In genomic region chr5:180785151-180785781, GRCh38 we compare ENCODE assay signal across 8 cellular contexts. TPM values are rescaled to one million over a fixed set of nuclear protein-coding genes. Genes with fewer than 3 reads are reported as not detected.
A peak's percentile ranks its signal among the peaks of the same experiment; 100 is the strongest.
DNase-seq lines count a peak whose midpoint lies in the region; ATAC-seq, FAIRE-seq and TF ChIP-seq lines count a peak whose summit lies in the region.

No MANE protein-coding gene starts in this region.

- H3K27me3 Mint-ChIP-seq in activated T-helper 2 cell treated with anti-CD3 and anti-CD28 coated beads, Interferon-gamma antibody, Interleukin-2, Interleukin-4, amounts not matched to agents 10 μg/mL and 5 μg/mL and 100 μg/mL, durations not matched to agents 14 hours and 24 hours and 36 hours (ENCODE audit: low read depth): no peaks in the 10 kb centered on the region

- BruUV-seq in HepG2 (replicated peaks; lab: Mats Ljungman, UMichigan): no TSS peak

- H3K4me1 ChIP-seq in colonic mucosa (no peaks in the 10 kb centered on the region), HepG2 (ENCODE audit: insufficient read depth, low read length) (peaks cover 12% of the 10 kb centered on the region), thoracic aorta (ENCODE audit: control insufficient read depth in 1 of 2, low read depth in 2 of 2) (peaks cover 26 to 37% of the 10 kb centered on the region in 2 donors), small intestine (ENCODE audit: control insufficient read depth in 2 of 2, insufficient read depth in 1 of 2, low read depth in 1 of 2, low read length in 1 of 2) (no peaks in the 10 kb centered on the region)

- no peak overlapping the region for H3K4me3 Mint-ChIP-seq in activated T-helper 2 cell treated with anti-CD3 and anti-CD28 coated beads, Interferon-gamma antibody, Interleukin-2, Interleukin-4, amounts not matched to agents 10 μg/mL and 5 μg/mL and 100 μg/mL, durations not matched to agents 14 hours and 24 hours and 36 hours (ENCODE audit: low read depth)

- H4K20me1 ChIP-seq in HepG2 (ENCODE audit: insufficient read depth, low read length): no peaks in the 10 kb centered on the region

- H3K4me1 Mint-ChIP-seq in activated T-helper 2 cell treated with anti-CD3 and anti-CD28 coated beads, Interferon-gamma antibody, Interleukin-2, Interleukin-4, amounts not matched to agents 10 μg/mL and 5 μg/mL and 100 μg/mL, durations not matched to agents 14 hours and 24 hours and 36 hours (ENCODE audit: low read depth): peaks cover 3% of the 10 kb centered on the region

- H3K9ac ChIP-seq in colonic mucosa (ENCODE audit: low read depth in 2 of 2, low read length in 2 of 2) (peak overlapping the region in 1 of 2 donors; percentile 44), HepG2 (ENCODE audit: insufficient read depth, low read depth, low read length) (no peak overlapping the region; the same call in 1 of the 2 replicates)

- FAIRE-seq in HepG2 (lab: Jason Lieb, UNC) (no peak), small intestine (lab: Jason Lieb, UNC) (no peak)

- in situ Hi-C loops in HepG2 (cut with HindIII; ENCODE audit: extremely low pct_ligation_motif_present, low pct_unique_long_range_greater_than_20kb): loop anchor here (10.0 kb wide), 1 partner anchor 370 kb away; no protein-coding TSS in a partner anchor

- H3K36me3 Mint-ChIP-seq in activated T-helper 2 cell treated with anti-CD3 and anti-CD28 coated beads, Interferon-gamma antibody, Interleukin-2, Interleukin-4, amounts not matched to agents 10 μg/mL and 5 μg/mL and 100 μg/mL, durations not matched to agents 14 hours and 24 hours and 36 hours (ENCODE audit: low read depth): peaks cover 19% of the 10 kb centered on the region

- POLR2A ChIA-PET in HepG2 (lab: Yijun Ruan, JAX): interaction anchor here (1.4 to 2.0 kb wide), 2 partner anchors 23 to 25 kb away, joined by 5 to 8 read pairs; no protein-coding TSS in a partner anchor

- CTCF ChIA-PET in HepG2 (lab: Yijun Ruan, JAX; ENCODE audit: low intra/inter-chr PET ratio, low total read pairs): interaction anchor here (0.8 to 1.8 kb wide), 3 partner anchors 14 to 84 kb away, joined by 3 to 8 read pairs (median 5); no protein-coding TSS in a partner anchor

- no peak for TF ChIP-seq EP300 in HepG2 (IDR thresholded peaks at IDR 0.05; ENCODE audit: low read depth in 2 of 2, low read length in 2 of 2)
- no peak for TF ChIP-seq EP300 in HepG2 (CRISPR knock-in tag; IDR thresholded peaks at IDR 0.05; ENCODE audit: borderline replicate concordance)

- no peaks in the 10 kb centered on the region for H3K79me2 ChIP-seq in HepG2 (ENCODE audit: insufficient read depth, low read length)

- no peaks in the 10 kb centered on the region for H3K27me3 ChIP-seq in MG63
- H3K27me3 ChIP-seq in colonic mucosa: no peaks in the 10 kb centered on the region
- H3K27me3 ChIP-seq in HepG2 (ENCODE audit: control insufficient read depth in 1 of 2, insufficient read depth in 2 of 2, low read length in 2 of 2): peaks cover 0 to 5% of the 10 kb centered on the region in 2 experiments; a peak in 1 of 5 replicates
- no peaks in the 10 kb centered on the region for H3K27me3 ChIP-seq in thoracic aorta (replicated peaks; ENCODE audit: insufficient read depth)
- H3K27me3 ChIP-seq in small intestine (ENCODE audit: control insufficient read depth in 2 of 2, insufficient read depth in 2 of 2, low read length in 2 of 2): no peaks in the 10 kb centered on the region

- DNase-seq in MG63: peak; percentile 34
- peak; percentile 21 for DNase-seq in colonic mucosa
- peak; percentile 51 for DNase-seq in HepG2 (ENCODE audit: low spot score)
- no peak for DNase-seq in thoracic aorta (ENCODE audit: low spot score)
- no peak for DNase-seq in germinal center (ENCODE audit: low spot score)
- no peak for DNase-seq in small intestine
- no peak for DNase-seq in activated T-helper 2 cell treated with anti-CD3 and anti-CD28 coated beads, Interferon-gamma antibody, Interleukin-2, Interleukin-4, amounts not matched to agents 10 μg/mL and 5 μg/mL and 100 μg/mL, durations not matched to agents 14 hours and 24 hours and 36 hours (ENCODE audit: low spot score)

- peak overlapping the region; percentile 48 for H3K27ac ChIP-seq in colonic mucosa
- H3K27ac ChIP-seq in HepG2 (ENCODE audit: extremely low read length, insufficient read depth, low read length): no peak overlapping the region
- peak overlapping the region; percentile 80 to 89 for H3K27ac ChIP-seq in thoracic aorta
- peak overlapping the region in 1 of 2 donors; percentile 59 for H3K27ac ChIP-seq in small intestine (ENCODE audit: low read depth in 1 of 2, low read length in 1 of 2)

- no peak overlapping the region for H2AFZ ChIP-seq in HepG2 (ENCODE audit: low read length)

- no peak overlapping the region for H3K4me3 ChIP-seq in MG63
- H3K4me3 ChIP-seq in colonic mucosa: no peak overlapping the region
- H3K4me3 ChIP-seq in HepG2 (replicated peaks in 1 of 3; ENCODE audit: insufficient read depth in 1 of 3, low read depth in 2 of 3, low read length in 3 of 3): no peak overlapping the region
- H3K4me3 ChIP-seq in thoracic aorta: peak overlapping the region; percentile 46
- H3K4me3 ChIP-seq in small intestine (ENCODE audit: low read depth in 1 of 2, low read length in 2 of 2): no peak overlapping the region

- WGBS in HepG2 (ENCODE audit: low lambda C conversion rate): 44% methylated on average over 9 of the region's 14 CpGs
- WGBS in small intestine, 3 donors: 65 to 82% (median 80%) methylated on average over 14 of the region's 14 CpGs

- peak; percentile 22; the same call in 2 of the 3 replicates for ATAC-seq in HepG2
- peak; percentile 47 for ATAC-seq in thoracic aorta (ENCODE audit: insufficient number of reproducible peaks, low FRiP score, low read depth)
- ATAC-seq in HG02973 (IDR thresholded peaks at IDR 0.05; ENCODE audit: unreplicated experiment): no peak

- TF ChIP-seq CTCF in colonic mucosa (IDR thresholded peaks at IDR 0.05) (no peak), HepG2 (CRISPR knock-in tag; IDR thresholded peaks at IDR 0.05) (no peak), thoracic aorta (IDR thresholded peaks at IDR 0.05) (no peak)

- H3K36me3 ChIP-seq in MG63: peaks cover 26% of the 10 kb centered on the region
- no peaks in the 10 kb centered on the region for H3K36me3 ChIP-seq in colonic mucosa
- H3K36me3 ChIP-seq in HepG2 (replicated peaks in 1 of 2; ENCODE audit: control insufficient read depth in 1 of 2, insufficient read depth in 2 of 2, low read length in 2 of 2): peaks cover 4 to 7% of the 10 kb centered on the region in 2 experiments; a peak in 2 of 5 replicates
- H3K36me3 ChIP-seq in thoracic aorta: peaks cover 17% of the 10 kb centered on the region
- peaks cover 0 to 2% of the 10 kb centered on the region in 2 donors for H3K36me3 ChIP-seq in small intestine (ENCODE audit: control insufficient read depth in 2 of 2, insufficient read depth in 2 of 2, low read length in 2 of 2)

- H3K9me3 Mint-ChIP-seq in activated T-helper 2 cell treated with anti-CD3 and anti-CD28 coated beads, Interferon-gamma antibody, Interleukin-2, Interleukin-4, amounts not matched to agents 10 μg/mL and 5 μg/mL and 100 μg/mL, durations not matched to agents 14 hours and 24 hours and 36 hours: no peaks in the 10 kb centered on the region

- no peak for TF ChIP-seq POLR2A in HepG2 (IDR thresholded peaks at IDR 0.05; ENCODE audit: insufficient read depth in 1 of 2, low read depth in 2 of 2, low read length in 2 of 2)

- H3K9me3 ChIP-seq in MG63 (no peaks in the 10 kb centered on the region), colonic mucosa (no peaks in the 10 kb centered on the region), HepG2 (ENCODE audit: low read length) (no peaks in the 10 kb centered on the region), thoracic aorta (no peaks in the 10 kb centered on the region), small intestine (ENCODE audit: control insufficient read depth, low read depth) (no peaks in the 10 kb centered on the region)

- H3K4me2 ChIP-seq in HepG2 (ENCODE audit: low read depth, low read length): peak overlapping the region; percentile 44

- no peak for TF ChIP-seq RAD21 in HepG2 (CRISPR knock-in tag; IDR thresholded peaks at IDR 0.05)

- intact Hi-C loops in colonic mucosa (cut with DNase I): loop anchor here (10.0 kb wide), 1 partner anchor 380 kb away; no protein-coding TSS in a partner anchor
- intact Hi-C loops in HepG2 (cut with micrococcal nuclease; ENCODE audit: unreplicated experiment): loop anchor here (2.0 kb wide), 2 partner anchors 14 to 374 kb away; no protein-coding TSS in a partner anchor
- intact Hi-C loops in activated T-helper 2 cell treated with anti-CD3 and anti-CD28 coated beads, Interferon-gamma antibody, Interleukin-2, Interleukin-4, amounts not matched to agents 10 μg/mL and 5 μg/mL and 100 μg/mL, durations not matched to agents 14 hours and 24 hours and 36 hours (cut with micrococcal nuclease): no loop called here

- H3K27ac Mint-ChIP-seq in activated T-helper 2 cell treated with anti-CD3 and anti-CD28 coated beads, Interferon-gamma antibody, Interleukin-2, Interleukin-4, amounts not matched to agents 10 μg/mL and 5 μg/mL and 100 μg/mL, durations not matched to agents 14 hours and 24 hours and 36 hours: no peak overlapping the region

RNA-seq across cellular contexts. Expression of gene MGAT1, which starts 17.3 kb away (rescaled TPM):
- 186 and 189 TPM in 2 replicates for total RNA-seq in MG63 (2014; rRNA removed; shearing (Covaris generic); ENCODE audit: low replicate concordance)
- total RNA-seq in colonic mucosa (100 to 1,000 TPM; 101 to 115 TPM), HepG2 (2016; rRNA removed; fragmentation: Illumina TruSeq; extraction: Trizol) (26.7 and 50.1 TPM in 2 replicates), thoracic aorta (100 to 1,000 TPM; 226 to 244 TPM)
- 15.0 and 17.0 TPM in 2 replicates for total RNA-seq in HepG2 (2016; cell fraction: cytosol; rRNA removed; fragmentation: Illumina TruSeq; extraction: Trizol; ENCODE audit: low read depth)
- 27.7 and 47.8 TPM in 2 replicates for total RNA-seq in HepG2 (2016; cell fraction: insoluble cytoplasmic fraction; rRNA removed; fragmentation: Illumina TruSeq; extraction: Trizol)
- total RNA-seq in HepG2 (2016; cell fraction: membrane; rRNA removed; fragmentation: Illumina TruSeq; extraction: Trizol): 38.7 and 40.9 TPM in 2 replicates
- total RNA-seq in HepG2 (2016; cell fraction: nucleus; rRNA removed; fragmentation: Illumina TruSeq; extraction: Trizol): 41.7 and 45.5 TPM in 2 replicates
- polyA plus RNA-seq in HepG2 (2011; rRNA removed) (55.3 and 72.5 TPM in 2 replicates), small intestine (100 to 1,000 TPM in 1 of 3 donors, 10 to 100 TPM in 2; 52.3 to 125 (median 65.9) TPM)
- 68.1 and 77.1 TPM in 2 replicates for polyA plus RNA-seq in HepG2 (2011; cell fraction: cytosol; rRNA removed)
- polyA plus RNA-seq in HepG2 (2011; cell fraction: nucleus; rRNA removed): 95.1 and 98.8 TPM in 2 replicates
- 54.8 and 70.3 TPM in 2 replicates for polyA plus RNA-seq in HepG2 (2012)
- 24.2 and 28.9 TPM in 2 replicates for polyA plus RNA-seq in HepG2 (2016; cell fraction: cytosol; fragmentation: Illumina TruSeq; extraction: Trizol; ENCODE audit: low read depth)
- 31.3 and 35.5 TPM in 2 replicates for polyA plus RNA-seq in HepG2 (2016; cell fraction: insoluble cytoplasmic fraction; fragmentation: Illumina TruSeq; extraction: Trizol; ENCODE audit: low read depth)
- 36.5 and 42.6 TPM in 2 replicates for polyA plus RNA-seq in HepG2 (2016; cell fraction: membrane; fragmentation: Illumina TruSeq; extraction: Trizol; ENCODE audit: low read depth)
- 88.1 and 90.9 TPM in 2 replicates for polyA plus RNA-seq in HepG2 (2016; cell fraction: nucleus; fragmentation: Illumina TruSeq; extraction: Trizol; ENCODE audit: insufficient read depth, low read depth)
- polyA minus RNA-seq in HepG2 (2011; rRNA and poly(A)+ RNA removed; ENCODE audit: low replicate concordance): 47.5 and 138 TPM in 2 replicates
- polyA minus RNA-seq in HepG2 (2011; cell fraction: cytosol; rRNA and poly(A)+ RNA removed): 68.3 and 69.5 TPM in 2 replicates
- polyA minus RNA-seq in HepG2 (2011; cell fraction: nucleus; rRNA and poly(A)+ RNA removed): 44.8 and 54.2 TPM in 2 replicates
- total RNA-seq in activated T-helper 2 cell treated with anti-CD3 and anti-CD28 coated beads, Interferon-gamma antibody, Interleukin-2, Interleukin-4, amounts not matched to agents 10 μg/mL and 5 μg/mL and 100 μg/mL, durations not matched to agents 14 hours and 24 hours and 36 hours: 122 TPM in 2 replicates

RNA-seq across cellular contexts. Expression of gene OR2Y1, which starts 45.4 kb away (rescaled TPM):
- total RNA-seq in MG63 (2014; rRNA removed; shearing (Covaris generic); ENCODE audit: low replicate concordance): not detected in 2 replicates
- total RNA-seq in colonic mucosa (not detected), HepG2 (2016; rRNA removed; fragmentation: Illumina TruSeq; extraction: Trizol) (not detected in 2 replicates), thoracic aorta (not detected)
- total RNA-seq in HepG2 (2016; cell fraction: cytosol; rRNA removed; fragmentation: Illumina TruSeq; extraction: Trizol; ENCODE audit: low read depth): not detected in 2 replicates
- not detected in 2 replicates for total RNA-seq in HepG2 (2016; cell fraction: insoluble cytoplasmic fraction; rRNA removed; fragmentation: Illumina TruSeq; extraction: Trizol)
- total RNA-seq in HepG2 (2016; cell fraction: membrane; rRNA removed; fragmentation: Illumina TruSeq; extraction: Trizol): not detected in 2 replicates
- not detected in 2 replicates for total RNA-seq in HepG2 (2016; cell fraction: nucleus; rRNA removed; fragmentation: Illumina TruSeq; extraction: Trizol)
- polyA plus RNA-seq in HepG2 (2011; rRNA removed) (not detected in 2 replicates), small intestine (not detected)
- not detected in 2 replicates for polyA plus RNA-seq in HepG2 (2011; cell fraction: cytosol; rRNA removed)
- not detected in 2 replicates for polyA plus RNA-seq in HepG2 (2011; cell fraction: nucleus; rRNA removed)
- polyA plus RNA-seq in HepG2 (2012): not detected in 2 replicates
- polyA plus RNA-seq in HepG2 (2016; cell fraction: cytosol; fragmentation: Illumina TruSeq; extraction: Trizol; ENCODE audit: low read depth): not detected in 2 replicates
- not detected in 2 replicates for polyA plus RNA-seq in HepG2 (2016; cell fraction: insoluble cytoplasmic fraction; fragmentation: Illumina TruSeq; extraction: Trizol; ENCODE audit: low read depth)
- polyA plus RNA-seq in HepG2 (2016; cell fraction: membrane; fragmentation: Illumina TruSeq; extraction: Trizol; ENCODE audit: low read depth): not detected in 2 replicates
- not detected in 2 replicates for polyA plus RNA-seq in HepG2 (2016; cell fraction: nucleus; fragmentation: Illumina TruSeq; extraction: Trizol; ENCODE audit: insufficient read depth, low read depth)
- polyA minus RNA-seq in HepG2 (2011; rRNA and poly(A)+ RNA removed; ENCODE audit: low replicate concordance): not detected in 2 replicates
- not detected in 2 replicates for polyA minus RNA-seq in HepG2 (2011; cell fraction: cytosol; rRNA and poly(A)+ RNA removed)
- not detected in 2 replicates for polyA minus RNA-seq in HepG2 (2011; cell fraction: nucleus; rRNA and poly(A)+ RNA removed)
- total RNA-seq in activated T-helper 2 cell treated with anti-CD3 and anti-CD28 coated beads, Interferon-gamma antibody, Interleukin-2, Interleukin-4, amounts not matched to agents 10 μg/mL and 5 μg/mL and 100 μg/mL, durations not matched to agents 14 hours and 24 hours and 36 hours: not detected in 2 replicates

Comparison
In these comparisons a context has a peak if more than half of its experiments do, and no peak if none do; other contexts are left out.
1. DNase-seq: peak in MG63 (single experiment), colonic mucosa (single experiment) and HepG2 (single experiment); none in thoracic aorta (single experiment), germinal center (single experiment), small intestine (single experiment) and activated T-helper 2 cell treated with anti-CD3 and anti-CD28 coated beads, Interferon-gamma antibody, Interleukin-2, Interleukin-4, amounts not matched to agents 10 μg/mL and 5 μg/mL and 100 μg/mL, durations not matched to agents 14 hours and 24 hours and 36 hours (single experiment).